8 cellular contexts compared by ENCODE assay signal in genomic region chr19:46787040-46787330, GRCh38. TPM values are rescaled to one million over a fixed set of nuclear protein-coding genes. Genes with fewer than 3 reads are reported as not detected.
A peak's percentile ranks its signal among the peaks of the same experiment; 100 is the strongest.
DNase-seq lines count a peak whose midpoint lies in the region; ATAC-seq and TF ChIP-seq lines count a peak whose summit lies in the region.

No MANE protein-coding gene starts in this region.

- H3K27ac ChIP-seq in heart right ventricle (peak overlapping the region; percentile 63 to 93 (median 88)), body of pancreas (peak overlapping the region; percentile 70 to 90 (median 80)), mesendoderm (ENCODE audit: low read depth, low read length) (peak overlapping the region; percentile 86), uterus (peak overlapping the region; percentile 91 to 92)

- intact Hi-C loops in heart right ventricle (cut with DNase I) = loop anchor here in 3 of 10 donors (10.0 kb wide), 1 partner anchor 48 kb away; no protein-coding TSS in a partner anchor
- intact Hi-C loops in cardiac septum (cut with DNase I) = no loop called here
- intact Hi-C loops in body of pancreas (cut with DNase I) = no loop called here
- intact Hi-C loops in uterus (cut with DNase I; ENCODE audit: low total_unique reads) = loop anchor here (10.0 kb wide), 1 partner anchor 58 kb away; no protein-coding TSS in a partner anchor

- H2BK5ac ChIP-seq in mesendoderm (ENCODE audit: low read length) = peak overlapping the region; percentile 67

- peak overlapping the region; percentile 82 for H3K4me2 ChIP-seq in mesendoderm (ENCODE audit: low read length)

- no peak overlapping the region for H3K23ac ChIP-seq in mesendoderm (ENCODE audit: low read length)

- peak in 4 of 8 donors; percentile 28 to 50 (median 34) for ATAC-seq in heart right ventricle
- no peak for ATAC-seq in body of pancreas
- no peak for ATAC-seq in HG03469 (IDR thresholded peaks at IDR 0.05; ENCODE audit: unreplicated experiment)

- no peaks in the 10 kb centered on the region for H3K9me3 ChIP-seq in heart right ventricle
- no peaks in the 10 kb centered on the region for H3K9me3 ChIP-seq in body of pancreas
- H3K9me3 ChIP-seq in uterus = no peaks in the 10 kb centered on the region

- DNase-seq in heart right ventricle (no peak), cardiac septum (ENCODE audit: low spot score) (no peak), body of pancreas (no peak), mesendoderm (no peak), uterus (no peak), middle frontal gyrus (ENCODE audit: extremely low spot score, low spot score) (no peak)
- no peak for DNase-seq in activated CD4-positive, CD25-positive, alpha-beta regulatory T cell (lab: John Stamatoyannopoulos, UW)

- H3K4me3 ChIP-seq in heart right ventricle (peak overlapping the region; percentile 53 to 87 (median 68)), body of pancreas (peak overlapping the region; percentile 54 to 66), mesendoderm (ENCODE audit: low read length) (peak overlapping the region; percentile 99), uterus (peak overlapping the region; percentile 65 to 74)

- H2AK5ac ChIP-seq in mesendoderm (ENCODE audit: low read length) = no peak overlapping the region

- WGBS in heart right ventricle, 2 donors = 16 to 21% methylated on average over 5 of the region's 5 CpGs
- 19 to 29% methylated on average over 5 of the region's 5 CpGs for WGBS in body of pancreas, 2 donors
- no CpG with 5 or more reads among the region's 5 CpGs for WGBS in mesendoderm (ENCODE audit: extremely low coverage, insufficient coverage, low lambda C conversion rate)

- H2BK120ac ChIP-seq in mesendoderm (ENCODE audit: low read depth, low read length) = no peak overlapping the region

- H3K36me3 ChIP-seq in heart right ventricle (peaks cover 0 to 15% (median 0%) of the 10 kb centered on the region in 9 donors), body of pancreas (replicated peaks in 1 of 2; ENCODE audit: insufficient read depth in 1 of 2, low read depth in 2 of 2) (no peaks in the 10 kb centered on the region), mesendoderm (ENCODE audit: control insufficient read depth, insufficient read depth, low read length) (peaks cover 4% of the 10 kb centered on the region), uterus (no peaks in the 10 kb centered on the region)

- no peak for TF ChIP-seq CTCF in heart right ventricle (IDR thresholded peaks at IDR 0.05)
- no peak for TF ChIP-seq CTCF in body of pancreas (IDR thresholded peaks at IDR 0.05)
- no peak for TF ChIP-seq CTCF in uterus (IDR thresholded peaks at IDR 0.05)

- H3K79me1 ChIP-seq in mesendoderm (ENCODE audit: low read length) = peaks cover 10% of the 10 kb centered on the region

- H4K5ac ChIP-seq in mesendoderm (ENCODE audit: low read length) = no peak overlapping the region

- peaks cover 0 to 6% (median 0%) of the 10 kb centered on the region in 7 donors for H3K27me3 ChIP-seq in heart right ventricle
- no peaks in the 10 kb centered on the region for H3K27me3 ChIP-seq in body of pancreas
- H3K27me3 ChIP-seq in mesendoderm (ENCODE audit: insufficient read depth, low read length, poor library complexity) = no peaks in the 10 kb centered on the region
- no peaks in the 10 kb centered on the region for H3K27me3 ChIP-seq in uterus

- peak overlapping the region; percentile 77 for H3K18ac ChIP-seq in mesendoderm (ENCODE audit: low read length)

- H3K4me1 ChIP-seq in heart right ventricle (peaks cover 9 to 50% (median 40%) of the 10 kb centered on the region in 9 donors), body of pancreas (peaks cover 50% of the 10 kb centered on the region), mesendoderm (ENCODE audit: control insufficient read depth, low read depth, low read length) (peaks cover 3% of the 10 kb centered on the region), uterus (peaks cover 0 to 18% of the 10 kb centered on the region in 2 donors)

- peak overlapping the region; percentile 89 for H3K4ac ChIP-seq in mesendoderm (ENCODE audit: low read depth, low read length)

- TF ChIP-seq POLR2A in body of pancreas (IDR thresholded peaks at IDR 0.05) (no peak), uterus (IDR thresholded peaks at IDR 0.05) (no peak)

- no peak overlapping the region for H2BK15ac ChIP-seq in mesendoderm (replicated peaks; ENCODE audit: low read depth)

- H3K9ac ChIP-seq in mesendoderm (ENCODE audit: low read length) = peak overlapping the region; percentile 99

- H3K79me2 ChIP-seq in mesendoderm (ENCODE audit: control insufficient read depth, insufficient read depth, low read length) = peaks cover 56% of the 10 kb centered on the region

- no peak overlapping the region for H4K8ac ChIP-seq in mesendoderm (ENCODE audit: low read depth, low read length)

- peak overlapping the region; percentile 97 for H3K56ac ChIP-seq in mesendoderm (ENCODE audit: low read length)

RNA-seq across cellular contexts. Expression of gene SLC1A5, which starts 1.4 kb away (rescaled TPM):
- total RNA-seq in heart right ventricle (10 to 100 TPM in 2 of 10 donors, 1 to 10 TPM in 8; 3.2 to 17.7 (median 5.3) TPM), cardiac septum (6.8 TPM), body of pancreas (10 to 100 TPM; 31.4 to 39.2 TPM), uterus (10 to 100 TPM; 13.8 to 78.0 (median 32.4) TPM)
- polyA plus RNA-seq in heart right ventricle = 10 to 100 TPM in 1 of 2 donors, 1 to 10 TPM in 1; 6.3 to 30.5 TPM
- polyA plus RNA-seq in mesendoderm (2013, experiment 1 of 2) = 198 TPM
- polyA plus RNA-seq in mesendoderm (2013, experiment 2 of 2) = 198 TPM

RNA-seq across cellular contexts. Expression of gene STRN4, which starts 40.7 kb away (rescaled TPM):
- total RNA-seq in heart right ventricle (10 to 100 TPM; 43.3 to 56.1 (median 50.0) TPM), cardiac septum (54.2 TPM), body of pancreas (10 to 100 TPM; 51.4 to 55.5 TPM), uterus (100 to 1,000 TPM in 1 of 4 donors, 10 to 100 TPM in 3; 55.1 to 109 (median 81.8) TPM)
- 10 to 100 TPM; 50.4 to 63.3 TPM for polyA plus RNA-seq in heart right ventricle
- 77.7 TPM for polyA plus RNA-seq in mesendoderm (2013, experiment 1 of 2)
- 76.0 TPM for polyA plus RNA-seq in mesendoderm (2013, experiment 2 of 2)

RNA-seq across cellular contexts. Expression of gene FKRP, which starts 41.1 kb away (rescaled TPM):
- total RNA-seq in heart right ventricle = 10 to 100 TPM; 14.6 to 22.8 (median 19.7) TPM
- polyA plus RNA-seq in heart right ventricle = 10 to 100 TPM; 13.0 to 20.3 TPM
- total RNA-seq in cardiac septum = 24.2 TPM
- 10 to 100 TPM in 1 of 2 donors, 1 to 10 TPM in 1; 8.8 to 13.2 TPM for total RNA-seq in body of pancreas
- polyA plus RNA-seq in mesendoderm (2013, experiment 1 of 2) = 27.1 TPM
- 26.5 TPM for polyA plus RNA-seq in mesendoderm (2013, experiment 2 of 2)
- total RNA-seq in uterus = 100 to 1,000 TPM in 1 of 4 donors, 10 to 100 TPM in 2, 1 to 10 TPM in 1; 7.4 to 154 (median 22.1) TPM
